ENCODE assay signal across 1 cellular context in genomic region chr12:6851921-6852650, GRCh38.
TF ChIP-seq lines count a peak whose summit lies in the region.

Gene USP5, plus strand, starts transcription at chr12:6852150. Its CDS starts 30 bp downstream, at chr12:6852180.

TF ChIP-seq in HepG2, 621 proteins besides CTCF, POLR2A, EP300 and RAD21 (continued from another document and continues in another):
- no peak for TF ChIP-seq ZNF800 (CRISPR knock-in tag; IDR thresholded peaks at IDR 0.05)
- no peak for TF ChIP-seq THYN1 (CRISPR knock-in tag; IDR thresholded peaks at IDR 0.05; ENCODE audit: borderline replicate concordance, low read depth)
- TF ChIP-seq MTF1 (CRISPR knock-in tag; IDR thresholded peaks at IDR 0.05) = no peak
- TF ChIP-seq ZNF740 (CRISPR knock-in tag; IDR thresholded peaks at IDR 0.05) = no peak
- TF ChIP-seq RNF2 (conservative IDR thresholded peaks at IDR 0.05; ENCODE audit: low read depth) = 0 out of 2 replicates have a peak, but pooled peaks have one; percentile 42
- peak; percentile 41; the same call in 1 of the 2 replicates for TF ChIP-seq ZNF230 (CRISPR knock-in tag; IDR thresholded peaks at IDR 0.05)
- no peak for TF ChIP-seq ZNF644 (CRISPR knock-in tag; IDR thresholded peaks at IDR 0.05; ENCODE audit: low read depth)
- no peak for TF ChIP-seq CERS6 (CRISPR knock-in tag; IDR thresholded peaks at IDR 0.05)
- TF ChIP-seq TGIF2 (CRISPR knock-in tag; IDR thresholded peaks at IDR 0.05) = 0 out of 2 replicates have a peak, but pooled peaks have one; percentile 4
- 0 out of 2 replicates have a peak, but pooled peaks have one; percentile 60 for TF ChIP-seq ZNF337 (CRISPR knock-in tag; IDR thresholded peaks at IDR 0.05; ENCODE audit: borderline replicate concordance, low read depth)
- peak; percentile 61; the same call in 1 of the 2 replicates for TF ChIP-seq WIZ (CRISPR knock-in tag; IDR thresholded peaks at IDR 0.05)
- TF ChIP-seq SNAI1 (CRISPR knock-in tag; IDR thresholded peaks at IDR 0.05; ENCODE audit: borderline replicate concordance) = no peak
- TF ChIP-seq ZNF720 (CRISPR knock-in tag; IDR thresholded peaks at IDR 0.05) = no peak
- TF ChIP-seq HMGXB4 (CRISPR knock-in tag; IDR thresholded peaks at IDR 0.05; ENCODE audit: borderline replicate concordance in 1 of 2, low read depth in 1 of 2) = peak; percentile 14 to 25; a peak in 1 of 4 replicates
- peak; percentile 63; the same call in 1 of the 2 replicates for TF ChIP-seq NFKBIZ (CRISPR knock-in tag; IDR thresholded peaks at IDR 0.05)
- TF ChIP-seq XBP1 (CRISPR knock-in tag; IDR thresholded peaks at IDR 0.05) = no peak
- no peak; the same call in 1 of the 2 replicates for TF ChIP-seq ZNF274 (CRISPR knock-in tag; IDR thresholded peaks at IDR 0.05)
- TF ChIP-seq MXI1 (IDR thresholded peaks at IDR 0.05; ENCODE audit: borderline replicate concordance, low read depth, low read length) = peak; percentile 83; the same call in 2 of the 3 replicates
- TF ChIP-seq POGZ (CRISPR knock-in tag; IDR thresholded peaks at IDR 0.05) = peak; percentile 33; the same call in 1 of the 2 replicates
- peak; percentile 67 for TF ChIP-seq YEATS4 (CRISPR knock-in tag; IDR thresholded peaks at IDR 0.05; ENCODE audit: borderline replicate concordance)
- peak; percentile 66 for TF ChIP-seq POLR2AphosphoS5 (IDR thresholded peaks at IDR 0.05; ENCODE audit: low read depth, low read length)
- TF ChIP-seq AGO1 (IDR thresholded peaks at IDR 0.05; ENCODE audit: low read depth, low read length, poor library complexity, severe bottlenecking) = peak; percentile 71
- TF ChIP-seq ZNF580 (CRISPR knock-in tag; IDR thresholded peaks at IDR 0.05; ENCODE audit: borderline replicate concordance, low read depth) = 0 out of 2 replicates have a peak, but pooled peaks have one; percentile 22
- TF ChIP-seq ZBTB8A (CRISPR knock-in tag; IDR thresholded peaks at IDR 0.05; ENCODE audit: borderline replicate concordance, low read depth) = no peak
- TF ChIP-seq USF2 (IDR thresholded peaks at IDR 0.05; ENCODE audit: low read depth, low read length) = no peak; the same call in 1 of the 2 replicates
- peak; percentile 73 for TF ChIP-seq USF2 (CRISPR knock-in tag; IDR thresholded peaks at IDR 0.05; ENCODE audit: borderline replicate concordance)
- TF ChIP-seq U2AF2 (IDR thresholded peaks at IDR 0.05; ENCODE audit: low read depth, low read length) = no peak
- TF ChIP-seq ELF4 (CRISPR knock-in tag; IDR thresholded peaks at IDR 0.05; ENCODE audit: borderline replicate concordance) = peak; percentile 83; the same call in 1 of the 2 replicates
- peak; percentile 77 for TF ChIP-seq ZNF619 (CRISPR knock-in tag; IDR thresholded peaks at IDR 0.05)
- TF ChIP-seq ZNF777 (CRISPR knock-in tag; IDR thresholded peaks at IDR 0.05) = peak; percentile 65; the same call in 1 of the 2 replicates
- TF ChIP-seq AHR (CRISPR knock-in tag; IDR thresholded peaks at IDR 0.05) = peak; percentile 77; the same call in 1 of the 2 replicates
- TF ChIP-seq ZBTB4 (CRISPR knock-in tag; IDR thresholded peaks at IDR 0.05; ENCODE audit: borderline replicate concordance) = no peak
- TF ChIP-seq ZNF326 (CRISPR knock-in tag; IDR thresholded peaks at IDR 0.05; ENCODE audit: borderline replicate concordance) = no peak
- no peak for TF ChIP-seq CEBPB (IDR thresholded peaks at IDR 0.05; ENCODE audit: borderline replicate concordance, low read depth, low read length)
- TF ChIP-seq ZNF33B (CRISPR knock-in tag; IDR thresholded peaks at IDR 0.05) = peak; percentile 57; the same call in 1 of the 2 replicates
- peak; percentile 16 for TF ChIP-seq ISL2 (CRISPR knock-in tag; IDR thresholded peaks at IDR 0.05)
- no peak; the same call in 1 of the 2 replicates for TF ChIP-seq BRCA1 (CRISPR knock-in tag; IDR thresholded peaks at IDR 0.05)
- peak; percentile 100 for TF ChIP-seq CREM (IDR thresholded peaks at IDR 0.05)
- TF ChIP-seq CREM (CRISPR knock-in tag; IDR thresholded peaks at IDR 0.05) = no peak
- no peak for TF ChIP-seq ZNF639 (CRISPR knock-in tag; conservative IDR thresholded peaks at IDR 0.05)
- TF ChIP-seq ZNF124 (CRISPR knock-in tag; IDR thresholded peaks at IDR 0.05) = no peak; the same call in 1 of the 2 replicates
- no peak for TF ChIP-seq MEIS2 (CRISPR knock-in tag; IDR thresholded peaks at IDR 0.05)
- peak; percentile 6; the same call in 1 of the 2 replicates for TF ChIP-seq KDM2A (CRISPR knock-in tag; IDR thresholded peaks at IDR 0.05; ENCODE audit: borderline replicate concordance, low read depth)
- no peak; the same call in 1 of the 2 replicates for TF ChIP-seq ZNF543 (CRISPR knock-in tag; IDR thresholded peaks at IDR 0.05)
- TF ChIP-seq ZNF609 (CRISPR knock-in tag; IDR thresholded peaks at IDR 0.05; ENCODE audit: borderline replicate concordance) = no peak
- TF ChIP-seq TOPORS (CRISPR knock-in tag; IDR thresholded peaks at IDR 0.05) = 0 out of 2 replicates have a peak, but pooled peaks have one; percentile 53
- TF ChIP-seq ETV5 (CRISPR knock-in tag; IDR thresholded peaks at IDR 0.05; ENCODE audit: borderline replicate concordance) = peak; percentile 33; the same call in 1 of the 2 replicates
- TF ChIP-seq ZNF75D (CRISPR knock-in tag; IDR thresholded peaks at IDR 0.05; ENCODE audit: borderline replicate concordance) = no peak
- no peak for TF ChIP-seq HOXD1 (CRISPR knock-in tag; IDR thresholded peaks at IDR 0.05)
- TF ChIP-seq REL (CRISPR knock-in tag; conservative IDR thresholded peaks at IDR 0.05) = no peak
- TF ChIP-seq ZNF766 (CRISPR knock-in tag; IDR thresholded peaks at IDR 0.05; ENCODE audit: borderline replicate concordance) = 0 out of 2 replicates have a peak, but pooled peaks have one; percentile 22
